1 cellular context compared by ENCODE assay signal in the genomic region with DNA sequence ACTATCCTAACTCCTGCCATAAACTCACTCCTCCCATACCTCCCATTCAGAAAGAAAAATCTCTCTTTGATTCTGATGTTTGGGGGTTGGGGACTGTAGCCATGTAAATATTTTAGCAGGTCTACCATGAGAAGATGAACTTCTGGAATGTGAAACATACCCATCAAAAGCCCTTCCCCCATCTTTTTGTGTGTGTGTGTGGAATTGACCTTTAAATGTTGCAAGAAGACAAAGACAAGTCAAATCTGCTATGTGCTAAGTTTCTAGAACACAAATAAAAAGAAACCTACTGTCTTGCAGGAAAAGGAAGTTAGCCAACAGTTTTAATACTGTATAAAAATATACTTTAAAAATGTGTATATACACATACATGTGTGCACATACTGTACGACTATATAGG.
TF ChIP-seq lines count a peak whose summit lies in the region.

No MANE protein-coding gene starts in this region.

TF ChIP-seq in HepG2, 621 proteins besides CTCF, POLR2A, EP300 and RAD21 (continued from another document):
- TF ChIP-seq USF2 (IDR thresholded peaks at IDR 0.05; ENCODE audit: low read depth, low read length) (no peak), USF2 (CRISPR knock-in tag; IDR thresholded peaks at IDR 0.05; ENCODE audit: borderline replicate concordance) (no peak), ZNF350 (CRISPR knock-in tag; IDR thresholded peaks at IDR 0.05; ENCODE audit: borderline replicate concordance, low read depth) (no peak), XBP1 (CRISPR knock-in tag; IDR thresholded peaks at IDR 0.05) (no peak), TBP (CRISPR knock-in tag; IDR thresholded peaks at IDR 0.05) (no peak), TCF12 (IDR thresholded peaks at IDR 0.05) (no peak), TCF12 (CRISPR knock-in tag; IDR thresholded peaks at IDR 0.05) (no peak), BRD4 (CRISPR knock-in tag; IDR thresholded peaks at IDR 0.05) (no peak), ZNF143 (CRISPR knock-in tag; IDR thresholded peaks at IDR 0.05) (no peak), ZNF296 (CRISPR knock-in tag; conservative IDR thresholded peaks at IDR 0.05) (no peak), ZNF792 (CRISPR knock-in tag; IDR thresholded peaks at IDR 0.05) (no peak), TFDP2 (CRISPR knock-in tag; IDR thresholded peaks at IDR 0.05) (no peak)
- TF ChIP-seq, protein P1, sequence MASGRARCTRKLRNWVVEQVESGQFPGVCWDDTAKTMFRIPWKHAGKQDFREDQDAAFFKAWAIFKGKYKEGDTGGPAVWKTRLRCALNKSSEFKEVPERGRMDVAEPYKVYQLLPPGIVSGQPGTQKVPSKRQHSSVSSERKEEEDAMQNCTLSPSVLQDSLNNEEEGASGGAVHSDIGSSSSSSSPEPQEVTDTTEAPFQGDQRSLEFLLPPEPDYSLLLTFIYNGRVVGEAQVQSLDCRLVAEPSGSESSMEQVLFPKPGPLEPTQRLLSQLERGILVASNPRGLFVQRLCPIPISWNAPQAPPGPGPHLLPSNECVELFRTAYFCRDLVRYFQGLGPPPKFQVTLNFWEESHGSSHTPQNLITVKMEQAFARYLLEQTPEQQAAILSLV (CRISPR knock-in tag; IDR thresholded peaks at IDR 0.05; ENCODE audit: borderline replicate concordance) = no peak
